8 cellular contexts compared by ENCODE assay signal in genomic region chr20:63980317-63980805, GRCh38.
A peak's percentile ranks its signal among the peaks of the same experiment; 100 is the strongest.
DNase-seq lines count a peak whose midpoint lies in the region; ATAC-seq lines count a peak whose summit lies in the region.

No MANE protein-coding gene starts in this region.

- H3K9me3 Mint-ChIP-seq in central memory CD8-positive, alpha-beta T cell, result no peaks in the 10 kb centered on the region

- no peaks in the 10 kb centered on the region for H3K9me3 ChIP-seq in BLaER1 treated with 17β-estradiol and CSF1 and Interleukin-3, amounts not matched to agents 10 nM and 100 nM (replicated peaks in 1 of 11)
- H3K9me3 ChIP-seq in NT2/D1 (ENCODE audit: insufficient read depth, low read length), result no peaks in the 10 kb centered on the region
- no peaks in the 10 kb centered on the region for H3K9me3 ChIP-seq in muscle layer of colon (ENCODE audit: low read length)

- peak overlapping the region; percentile 43 to 86 (median 83); a peak in 20 of 22 replicates for H3K9ac ChIP-seq in BLaER1 treated with 17β-estradiol and CSF1 and Interleukin-3, amounts not matched to agents 10 nM and 100 nM
- H3K9ac ChIP-seq in NT2/D1 (ENCODE audit: insufficient read length, low read depth) (peak overlapping the region; percentile 73), muscle layer of colon (ENCODE audit: low read length) (no peak overlapping the region)

- H3K4me2 ChIP-seq in BLaER1 treated with 17β-estradiol and CSF1 and Interleukin-3, amounts not matched to agents 10 nM and 100 nM, result peak overlapping the region; percentile 97 to 100 (median 100)

- DNase-seq in NT2/D1 (ENCODE audit: low read depth, low spot score), result no peak
- peak in 1 of 2 donors; percentile 30 for DNase-seq in central memory CD8-positive, alpha-beta T cell (ENCODE audit: low spot score in 2 of 2)
- DNase-seq in globus pallidus (ENCODE audit: low spot score), result no peak
- no peak for DNase-seq in NCI-H748 (lab: John Stamatoyannopoulos, UW; ENCODE audit: unreplicated experiment)
- DNase-seq in OCI-M1 (lab: John Stamatoyannopoulos, UW), result no peak

- peak overlapping the region; percentile 94 for H3K4me3 Mint-ChIP-seq in central memory CD8-positive, alpha-beta T cell

- no peaks in the 10 kb centered on the region for H3K27me3 Mint-ChIP-seq in central memory CD8-positive, alpha-beta T cell

- H3K36me3 Mint-ChIP-seq in central memory CD8-positive, alpha-beta T cell (ENCODE audit: insufficient read depth), result peaks cover 63% of the 10 kb centered on the region

- H3K4me3 ChIP-seq in BLaER1 treated with 17β-estradiol and CSF1 and Interleukin-3, amounts not matched to agents 10 nM and 100 nM, result peak overlapping the region; percentile 78 to 94 (median 86); a peak in 19 of 20 replicates
- H3K4me3 ChIP-seq in NT2/D1 (ENCODE audit: insufficient read length, low read depth) (peak overlapping the region; percentile 65), muscle layer of colon (ENCODE audit: low read depth in 1 of 2, low read length in 2 of 2) (peak overlapping the region in 1 of 2 donors; percentile 83)

- peaks cover 41 to 57% (median 54%) of the 10 kb centered on the region in 10 experiments for H3K4me1 ChIP-seq in BLaER1 treated with 17β-estradiol and CSF1 and Interleukin-3, amounts not matched to agents 10 nM and 100 nM
- H3K4me1 ChIP-seq in NT2/D1 (ENCODE audit: insufficient read depth, insufficient read length) (peaks cover 22% of the 10 kb centered on the region), muscle layer of colon (ENCODE audit: insufficient read depth, low read length) (peaks cover 29% of the 10 kb centered on the region)

- ATAC-seq in GM21529 (IDR thresholded peaks at IDR 0.05; ENCODE audit: unreplicated experiment), result peak; percentile 2
- peak; percentile 68 for ATAC-seq in central memory CD8-positive, alpha-beta T cell (replicated peaks; ENCODE audit: extremely low read depth, poor library complexity, severe bottlenecking)

- peaks cover 28 to 35% (median 31%) of the 10 kb centered on the region in 11 experiments for H3K36me3 ChIP-seq in BLaER1 treated with 17β-estradiol and CSF1 and Interleukin-3, amounts not matched to agents 10 nM and 100 nM
- H3K36me3 ChIP-seq in NT2/D1 (ENCODE audit: insufficient read depth, insufficient read length, low read length) (peaks cover 29% of the 10 kb centered on the region), muscle layer of colon (ENCODE audit: insufficient read depth, low read length) (peaks cover 24% of the 10 kb centered on the region)

- peaks cover 69% of the 10 kb centered on the region for H3K4me1 Mint-ChIP-seq in central memory CD8-positive, alpha-beta T cell

- H3K27me3 ChIP-seq in BLaER1 treated with 17β-estradiol and CSF1 and Interleukin-3, amounts not matched to agents 10 nM and 100 nM, result no peaks in the 10 kb centered on the region
- H3K27me3 ChIP-seq in NT2/D1 (ENCODE audit: insufficient read depth, insufficient read length) (peaks cover 34% of the 10 kb centered on the region), muscle layer of colon (ENCODE audit: control insufficient read depth in 1 of 2, insufficient read depth in 2 of 2, low read length in 2 of 2) (peaks cover 0 to 13% of the 10 kb centered on the region in 2 donors)

- H3K27ac ChIP-seq in BLaER1 treated with 17β-estradiol and CSF1 and Interleukin-3, amounts not matched to agents 10 nM and 100 nM, result peak overlapping the region in 10 of 11 experiments; percentile 28 to 87 (median 80); a peak in 20 of 22 replicates
- peak overlapping the region; percentile 3 for H3K27ac ChIP-seq in muscle layer of colon (ENCODE audit: low read depth, low read length)

- H3K27ac Mint-ChIP-seq in central memory CD8-positive, alpha-beta T cell (ENCODE audit: low read depth), result peak overlapping the region; percentile 95

- H4K20me1 ChIP-seq in BLaER1 treated with 17β-estradiol and CSF1 and Interleukin-3, amounts not matched to agents 10 nM and 100 nM, result peaks cover 0 to 55% (median 31%) of the 10 kb centered on the region in 11 experiments; a peak in 17 of 22 replicates
